5 cellular contexts compared by ENCODE assay signal in the genomic region with DNA sequence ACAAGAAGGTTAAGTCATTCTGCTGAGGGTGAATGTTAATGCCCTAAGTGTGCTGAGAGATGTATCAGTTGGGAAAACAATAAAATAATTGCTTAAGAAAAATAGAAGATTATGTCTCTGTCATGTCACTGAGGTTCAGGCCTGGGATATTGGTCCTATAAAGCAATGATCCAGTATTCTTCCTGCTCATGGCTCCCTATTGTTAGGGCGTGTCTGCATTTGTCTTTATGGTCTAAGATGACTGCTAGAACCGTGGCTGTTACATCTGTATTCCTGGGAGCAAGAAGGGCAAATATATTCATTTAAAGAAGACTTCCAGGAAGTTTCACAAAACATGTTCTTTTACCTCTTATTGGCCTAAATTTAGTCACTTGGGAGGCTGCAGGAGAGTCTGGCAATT.
"Had no signal": no experiment of that assay in that cellular context is flagged by ENCODE, and none has a peak within 500 bp of the region (broad histone marks: within the 10 kb centered on the region; RNA-seq: fewer than 3 reads in every experiment).

No MANE protein-coding gene starts in this region.

- H3K27me3 Mint-ChIP-seq: IgD-negative memory B cell had no signal

- H3K27ac Mint-ChIP-seq: IgD-negative memory B cell had no signal

- H3K4me3 ChIP-seq: K562 had no signal

- ATAC-seq: HepG2, K562 had no signal

- DNase-seq: IMR-90, KBM-7 had no signal

- H3K4me3 Mint-ChIP-seq: IgD-negative memory B cell had no signal

- H3K36me3 Mint-ChIP-seq: IgD-negative memory B cell had no signal

- H3K4me1 Mint-ChIP-seq: IgD-negative memory B cell had no signal
